20 cellular contexts compared by ENCODE assay signal in the genomic region with DNA sequence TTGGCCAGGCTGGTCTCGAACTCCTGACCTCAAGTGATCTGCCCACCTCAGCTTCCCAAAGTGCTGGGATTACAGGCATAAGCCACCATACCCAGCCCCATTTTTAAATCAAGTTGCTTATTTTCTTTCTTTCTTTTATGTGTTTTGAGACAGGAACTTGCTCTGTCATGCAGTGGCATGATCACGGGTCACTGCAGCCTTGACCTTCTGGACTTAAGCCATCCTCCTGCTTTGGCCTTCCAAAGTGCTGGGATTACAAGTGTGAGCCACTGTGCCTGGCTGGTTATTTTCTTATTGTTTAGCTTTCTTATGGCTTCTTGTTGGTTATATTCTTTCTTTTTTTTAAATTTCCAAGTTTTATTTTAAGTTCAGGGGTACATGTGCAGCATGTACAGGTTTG.
DNase-seq lines count a peak whose midpoint lies in the region; ATAC-seq, FAIRE-seq and TF ChIP-seq lines count a peak whose summit lies in the region.
"Had no signal": no experiment of that assay in that cellular context is flagged by ENCODE, and none has a peak within 500 bp of the region (broad histone marks: within the 10 kb centered on the region; RNA-seq: fewer than 3 reads in every experiment).

No MANE protein-coding gene starts in this region.

- H3K79me2 ChIP-seq in K562 (ENCODE audit: control insufficient read depth, insufficient read depth, low read length) = no peaks in the 10 kb centered on the region

- TF ChIP-seq EP300 in K562 (IDR thresholded peaks at IDR 0.05; ENCODE audit: low read length) = no peak

- no peaks in the 10 kb centered on the region for H3K9me3 ChIP-seq in K562 (replicated peaks; ENCODE audit: control insufficient read depth, insufficient read depth, low read depth, low read length)
- H3K9me3 ChIP-seq in esophagus squamous epithelium = no peaks in the 10 kb centered on the region
- no peaks in the 10 kb centered on the region for H3K9me3 ChIP-seq in A673 (ENCODE audit: low read depth, low read length, poor library complexity, severe bottlenecking)
- H3K9me3 ChIP-seq: Caco-2 had no signal

- WGBS in K562 (ENCODE audit: insufficient coverage, low coverage, missing lambda C conversion rate) = 28% methylated on average over 2 of the region's 2 CpGs
- 81 to 96% methylated on average over 2 of the region's 2 CpGs for WGBS in esophagus squamous epithelium, 2 donors

- BruUV-seq in K562 (replicated peaks; lab: Mats Ljungman, UMichigan) (no TSS peak), A673 (replicated peaks; lab: Mats Ljungman, UMichigan) (no TSS peak)

- no peak for ATAC-seq in K562
- ATAC-seq in GM18907 (IDR thresholded peaks at IDR 0.05; ENCODE audit: unreplicated experiment) = no peak
- ATAC-seq: CD8-positive, alpha-beta T cell; GM12878; GM23338; HCT116 had no signal

- no peaks in the 10 kb centered on the region for H3K9me1 ChIP-seq in K562 (ENCODE audit: control insufficient read depth, insufficient read depth, low read length)

- H3K36me3 ChIP-seq in K562 (ENCODE audit: control insufficient read depth, insufficient read depth, low read length) (no peaks in the 10 kb centered on the region), esophagus squamous epithelium (no peaks in the 10 kb centered on the region), A673 (ENCODE audit: insufficient read depth, low read length, poor library complexity, severe bottlenecking) (no peaks in the 10 kb centered on the region)
- H3K36me3 ChIP-seq: BLaER1 had no signal

- H3K9ac ChIP-seq in K562 (ENCODE audit: insufficient read depth in 1 of 2, low read depth in 2 of 2, low read length in 2 of 2) = no peak overlapping the region
- H3K9ac ChIP-seq: BLaER1 had no signal

- H3K4me1 ChIP-seq in K562 (replicated peaks in 1 of 2; ENCODE audit: control insufficient read depth in 2 of 2, insufficient read depth in 2 of 2, low read length in 2 of 2) (no peaks in the 10 kb centered on the region), esophagus squamous epithelium (no peaks in the 10 kb centered on the region), A673 (ENCODE audit: insufficient read depth, low read length, poor library complexity, severe bottlenecking) (no peaks in the 10 kb centered on the region)
- H3K4me1 ChIP-seq: BLaER1, Caco-2 had no signal

- H2AFZ ChIP-seq in K562 (ENCODE audit: low read depth, low read length) = no peak overlapping the region
- H2AFZ ChIP-seq: GM23338 had no signal

- no peaks in the 10 kb centered on the region; a peak in 1 of 5 replicates for H3K27me3 ChIP-seq in K562 (ENCODE audit: control insufficient read depth in 2 of 2, insufficient read depth in 2 of 2, low read length in 2 of 2)
- no peaks in the 10 kb centered on the region for H3K27me3 ChIP-seq in esophagus squamous epithelium
- H3K27me3 ChIP-seq in A673 (replicated peaks; ENCODE audit: insufficient read depth, low read depth, low read length, poor library complexity) = no peaks in the 10 kb centered on the region
- H3K27me3 ChIP-seq: BLaER1 had no signal

- intact Hi-C loops in K562 (cut with micrococcal nuclease) (no loop called here), esophagus squamous epithelium (cut with DNase I) (no loop called here), A673 (cut with micrococcal nuclease; ENCODE audit: unreplicated experiment) (no loop called here)

- TF ChIP-seq RAD21 in K562 (CRISPR knock-in tag; conservative IDR thresholded peaks at IDR 0.05 in 1 of 2, IDR thresholded peaks at IDR 0.05 in 1 of 2) = no peak

- TF ChIP-seq POLR2A in K562 (conservative IDR thresholded peaks at IDR 0.05) = no peak
- no peak for TF ChIP-seq POLR2A in esophagus squamous epithelium (IDR thresholded peaks at IDR 0.05)

- no peak for TF ChIP-seq CTCF in K562 (IDR thresholded peaks at IDR 0.05 in 2 of 3, conservative IDR thresholded peaks at IDR 0.05 in 1 of 3; ENCODE audit: insufficient read depth in 2 of 3, low read depth in 1 of 3, low read length in 3 of 3)
- no peak for TF ChIP-seq CTCF in esophagus squamous epithelium (IDR thresholded peaks at IDR 0.05)
- no peak for TF ChIP-seq CTCF in A673 (conservative IDR thresholded peaks at IDR 0.05; ENCODE audit: low read depth, low read length)

- H3K4me3 ChIP-seq in K562 = no peak overlapping the region
- H3K4me3 ChIP-seq in esophagus squamous epithelium = no peak overlapping the region
- H3K4me3 ChIP-seq in A673 (ENCODE audit: low read depth, low read length, poor library complexity, severe bottlenecking) = no peak overlapping the region
- H3K4me3 ChIP-seq: BLaER1, GM12878, GM23338 had no signal

- DNase-seq in M059J (ENCODE audit: low read depth) (peak; percentile 70), RCC 7860 (ENCODE audit: low spot score) (no peak), K562 (ENCODE audit: extremely low read depth in 1 of 4, low spot score in 3 of 4) (peak in 1 of 4 experiments; percentile 6), kidney tubule cell (ENCODE audit: low spot score) (peak; percentile 15), esophagus squamous epithelium (lab: John Stamatoyannopoulos, UW) (no peak), A673 (ENCODE audit: low spot score) (no peak), hippocampal formation (lab: John Stamatoyannopoulos, UW) (no peak)
- DNase-seq: Caco-2; CD4-positive, CD25-positive, alpha-beta regulatory T cell; CD8-positive, alpha-beta T cell; DMS 273 treated with DMSO at 0.1 percent for 48 hours; DMS79; H9 had no signal

- H3K27ac ChIP-seq in K562 (ENCODE audit: extremely low read depth, low read depth, low read length) = no peak overlapping the region
- H3K27ac ChIP-seq in esophagus squamous epithelium = no peak overlapping the region
- no peak overlapping the region for H3K27ac ChIP-seq in A673 (ENCODE audit: low read depth, low read length, poor library complexity, severe bottlenecking)
- H3K27ac ChIP-seq: BLaER1, C4-2B had no signal

- FAIRE-seq in RCC 7860 (lab: Jason Lieb, UNC) = peak; percentile 28
- no peak for FAIRE-seq in K562 (lab: Jason Lieb, UNC)
- FAIRE-seq: D721Med, GM12878 had no signal

- POLR2A ChIA-PET in K562 (lab: Yijun Ruan, JAX) = no interaction called here
- POLR2A ChIA-PET in A673 (lab: Charles Lee; ENCODE audit: low non-redundant PET) = no interaction called here

- H3K4me2 ChIP-seq in K562 (ENCODE audit: insufficient read depth, low read length) = no peak overlapping the region
- H3K4me2 ChIP-seq: BLaER1, GM23338 had no signal

- H4K20me1 ChIP-seq in K562 (replicated peaks; ENCODE audit: control insufficient read depth, insufficient read depth, low read length) = no peaks in the 10 kb centered on the region
- H4K20me1 ChIP-seq: BLaER1 had no signal

- CTCF ChIA-PET in K562 (lab: Yijun Ruan, JAX; ENCODE audit: low intra/inter-chr PET ratio) (no interaction called here), A673 (lab: Charles Lee) (no interaction called here)

- in situ Hi-C loops in K562 (cut with MboI) = no loop called here

TF ChIP-seq in K562, 482 proteins besides CTCF, POLR2A, EP300 and RAD21:
- TF ChIP-seq, protein P1, sequence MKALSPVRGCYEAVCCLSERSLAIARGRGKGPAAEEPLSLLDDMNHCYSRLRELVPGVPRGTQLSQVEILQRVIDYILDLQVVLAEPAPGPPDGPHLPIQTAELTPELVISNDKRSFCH (CRISPR knock-in tag; IDR thresholded peaks at IDR 0.05) = no peak
- TF ChIP-seq, protein P1 (tag; IDR thresholded peaks at IDR 0.05) = no peak
- TF ChIP-seq, protein P2, sequence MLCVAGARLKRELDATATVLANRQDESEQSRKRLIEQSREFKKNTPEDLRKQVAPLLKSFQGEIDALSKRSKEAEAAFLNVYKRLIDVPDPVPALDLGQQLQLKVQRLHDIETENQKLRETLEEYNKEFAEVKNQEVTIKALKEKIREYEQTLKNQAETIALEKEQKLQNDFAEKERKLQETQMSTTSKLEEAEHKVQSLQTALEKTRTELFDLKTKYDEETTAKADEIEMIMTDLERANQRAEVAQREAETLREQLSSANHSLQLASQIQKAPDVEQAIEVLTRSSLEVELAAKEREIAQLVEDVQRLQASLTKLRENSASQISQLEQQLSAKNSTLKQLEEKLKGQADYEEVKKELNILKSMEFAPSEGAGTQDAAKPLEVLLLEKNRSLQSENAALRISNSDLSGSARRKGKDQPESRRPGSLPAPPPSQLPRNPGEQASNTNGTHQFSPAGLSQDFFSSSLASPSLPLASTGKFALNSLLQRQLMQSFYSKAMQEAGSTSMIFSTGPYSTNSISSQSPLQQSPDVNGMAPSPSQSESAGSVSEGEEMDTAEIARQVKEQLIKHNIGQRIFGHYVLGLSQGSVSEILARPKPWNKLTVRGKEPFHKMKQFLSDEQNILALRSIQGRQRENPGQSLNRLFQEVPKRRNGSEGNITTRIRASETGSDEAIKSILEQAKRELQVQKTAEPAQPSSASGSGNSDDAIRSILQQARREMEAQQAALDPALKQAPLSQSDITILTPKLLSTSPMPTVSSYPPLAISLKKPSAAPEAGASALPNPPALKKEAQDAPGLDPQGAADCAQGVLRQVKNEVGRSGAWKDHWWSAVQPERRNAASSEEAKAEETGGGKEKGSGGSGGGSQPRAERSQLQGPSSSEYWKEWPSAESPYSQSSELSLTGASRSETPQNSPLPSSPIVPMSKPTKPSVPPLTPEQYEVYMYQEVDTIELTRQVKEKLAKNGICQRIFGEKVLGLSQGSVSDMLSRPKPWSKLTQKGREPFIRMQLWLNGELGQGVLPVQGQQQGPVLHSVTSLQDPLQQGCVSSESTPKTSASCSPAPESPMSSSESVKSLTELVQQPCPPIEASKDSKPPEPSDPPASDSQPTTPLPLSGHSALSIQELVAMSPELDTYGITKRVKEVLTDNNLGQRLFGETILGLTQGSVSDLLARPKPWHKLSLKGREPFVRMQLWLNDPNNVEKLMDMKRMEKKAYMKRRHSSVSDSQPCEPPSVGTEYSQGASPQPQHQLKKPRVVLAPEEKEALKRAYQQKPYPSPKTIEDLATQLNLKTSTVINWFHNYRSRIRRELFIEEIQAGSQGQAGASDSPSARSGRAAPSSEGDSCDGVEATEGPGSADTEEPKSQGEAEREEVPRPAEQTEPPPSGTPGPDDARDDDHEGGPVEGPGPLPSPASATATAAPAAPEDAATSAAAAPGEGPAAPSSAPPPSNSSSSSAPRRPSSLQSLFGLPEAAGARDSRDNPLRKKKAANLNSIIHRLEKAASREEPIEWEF (CRISPR knock-in tag; IDR thresholded peaks at IDR 0.05) = no peak
- TF ChIP-seq NFIC (IDR thresholded peaks at IDR 0.05) = 0 out of 2 replicates have a peak, but pooled peaks have one; percentile 32
- TF ChIP-seq ZNF184 (CRISPR knock-in tag; IDR thresholded peaks at IDR 0.05) = no peak
- TF ChIP-seq NFE2 (IDR thresholded peaks at IDR 0.05; ENCODE audit: low read depth) = peak; percentile 58; the same call in 1 of the 2 replicates

Comparison
In these comparisons a context has a peak if more than half of its experiments do, and no peak if none do; other contexts are left out.
1. DNase-seq: peak in M059J (single experiment) and kidney tubule cell (single experiment); none in RCC 7860 (single experiment), esophagus squamous epithelium (single experiment), A673 (single experiment) and hippocampal formation (0 of 2).